1 cellular context compared by ENCODE assay signal in the genomic region with DNA sequence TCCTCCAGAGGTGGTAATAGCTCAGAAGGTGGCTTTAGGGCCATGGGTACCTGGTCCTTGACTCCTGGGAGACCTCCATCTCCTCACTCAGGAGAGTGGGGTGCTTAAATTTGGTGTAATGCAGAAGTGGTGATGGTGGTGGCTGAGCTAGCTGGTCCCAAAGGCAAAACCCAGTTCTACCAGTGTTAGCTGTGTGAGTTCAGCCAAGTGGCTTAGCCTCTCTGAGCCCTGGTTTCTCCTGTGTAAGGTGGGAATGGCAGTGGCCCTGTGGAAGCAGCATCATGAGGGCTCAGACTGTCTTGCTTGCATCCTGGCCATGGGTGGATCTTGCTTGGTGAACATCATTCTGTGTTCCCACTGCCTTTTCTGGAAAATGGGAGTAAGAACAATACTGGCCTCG.
TF ChIP-seq lines count a peak whose summit lies in the region.

No MANE protein-coding gene starts in this region.

TF ChIP-seq in HepG2, 621 proteins besides CTCF, POLR2A, EP300 and RAD21:
- TF ChIP-seq ZNF484 (CRISPR knock-in tag; IDR thresholded peaks at IDR 0.05; ENCODE audit: borderline replicate concordance, low read depth) (no peak), ZNF768 (CRISPR knock-in tag; IDR thresholded peaks at IDR 0.05) (peak; percentile 97), SALL2 (CRISPR knock-in tag; IDR thresholded peaks at IDR 0.05) (no peak)
- TF ChIP-seq, protein P1, sequence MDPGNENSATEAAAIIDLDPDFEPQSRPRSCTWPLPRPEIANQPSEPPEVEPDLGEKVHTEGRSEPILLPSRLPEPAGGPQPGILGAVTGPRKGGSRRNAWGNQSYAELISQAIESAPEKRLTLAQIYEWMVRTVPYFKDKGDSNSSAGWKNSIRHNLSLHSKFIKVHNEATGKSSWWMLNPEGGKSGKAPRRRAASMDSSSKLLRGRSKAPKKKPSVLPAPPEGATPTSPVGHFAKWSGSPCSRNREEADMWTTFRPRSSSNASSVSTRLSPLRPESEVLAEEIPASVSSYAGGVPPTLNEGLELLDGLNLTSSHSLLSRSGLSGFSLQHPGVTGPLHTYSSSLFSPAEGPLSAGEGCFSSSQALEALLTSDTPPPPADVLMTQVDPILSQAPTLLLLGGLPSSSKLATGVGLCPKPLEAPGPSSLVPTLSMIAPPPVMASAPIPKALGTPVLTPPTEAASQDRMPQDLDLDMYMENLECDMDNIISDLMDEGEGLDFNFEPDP (CRISPR knock-in tag; conservative IDR thresholded peaks at IDR 0.05): 0 out of 2 replicates have a peak, but pooled peaks have one; percentile 42
